ENCODE assay signal across 9 cellular contexts in genomic region chr1:156681196-156681595, GRCh38. TPM values are rescaled to one million over a fixed set of nuclear protein-coding genes. Genes with fewer than 3 reads are reported as not detected.
"Had no signal": no experiment of that assay in that cellular context is flagged by ENCODE, and none has a peak within 500 bp of the region (broad histone marks: within the 10 kb centered on the region; RNA-seq: fewer than 3 reads in every experiment).

No MANE protein-coding gene starts in this region.

- H3K9ac ChIP-seq: GM23248 had no signal

- ATAC-seq: K562 had no signal

- FAIRE-seq: H54, HTR-8/SVneo, K562 had no signal

- H3K4me3 ChIP-seq: GM23248, K562 had no signal

- DNase-seq: GM23248, GOT3, H9, HCEC 1CT, IMR-90, KG1 had no signal

- H2AFZ ChIP-seq: GM23248 had no signal

- H3K27ac ChIP-seq: GM23248 had no signal

RNA-seq across cellular contexts. Expression of gene BCAN, which starts 39.3 kb away (rescaled TPM):
- polyA plus RNA-seq: GM23248 had no signal
